In the genomic region with DNA sequence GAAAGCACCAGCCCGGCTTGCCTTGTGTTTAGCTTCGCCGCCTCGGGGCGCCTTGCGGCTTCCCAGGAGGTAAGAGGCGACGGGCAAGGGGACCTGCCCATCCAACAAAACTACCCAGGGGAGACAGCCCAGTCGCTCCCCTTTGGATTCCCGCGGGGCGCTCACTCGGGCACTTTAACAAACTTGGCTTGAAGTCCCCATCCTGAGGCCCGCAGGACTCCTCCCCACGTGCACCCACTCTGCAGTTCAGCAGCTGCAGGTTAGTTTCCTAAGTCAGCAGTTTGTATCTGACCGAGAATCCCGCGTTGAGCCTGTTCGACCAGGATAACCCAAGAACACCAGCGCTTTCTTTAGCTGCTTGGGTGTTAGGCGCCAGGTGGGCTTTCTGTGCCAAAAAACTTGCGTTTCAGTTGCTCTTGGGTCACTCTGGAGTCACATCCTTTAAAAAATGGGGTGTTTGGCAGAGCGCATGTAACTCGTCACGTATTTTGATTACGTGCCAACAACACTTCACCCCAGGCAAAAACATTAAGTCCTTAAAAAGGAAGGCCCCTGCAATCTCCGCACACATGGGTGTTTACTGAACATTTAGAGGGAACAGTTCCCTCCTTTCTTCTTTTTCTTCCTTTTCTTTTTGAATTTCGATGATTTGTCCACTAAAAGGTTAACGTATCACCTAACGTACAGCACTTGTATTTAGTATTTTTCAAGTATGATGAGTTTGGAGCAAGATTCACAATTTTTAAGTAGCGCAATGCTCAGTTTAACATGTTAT, we compare ENCODE assay signal across 8 cellular contexts. TPM values are rescaled to one million over a fixed set of nuclear protein-coding genes. Genes with fewer than 3 reads are reported as not detected.
DNase-seq lines count a peak whose midpoint lies in the region; ATAC-seq and TF ChIP-seq lines count a peak whose summit lies in the region.

No MANE protein-coding gene starts in this region.

- H3K9ac ChIP-seq in ES-I3 (ENCODE audit: low read depth, low read length) (peak overlapping the region; percentile 68), KMS-11 (peak overlapping the region; percentile 44; the same call in 1 of the 2 replicates)

- H2AFZ ChIP-seq in KMS-11 (ENCODE audit: low read depth) = peak overlapping the region; percentile 92

- TF ChIP-seq POLR2A in breast epithelium (IDR thresholded peaks at IDR 0.05) = no peak

- peak overlapping the region; percentile 84 for H3K4me2 ChIP-seq in KMS-11

- H3K27ac ChIP-seq in KMS-11 = no peak overlapping the region
- H3K27ac ChIP-seq in breast epithelium = no peak overlapping the region

- no peaks in the 10 kb centered on the region; the same call in 1 of the 2 replicates for H3K27me3 ChIP-seq in KMS-11 (ENCODE audit: insufficient read depth, low read depth)
- H3K27me3 ChIP-seq in breast epithelium = peaks cover 0 to 17% of the 10 kb centered on the region in 2 donors

- H3K27me3 Mint-ChIP-seq in memory B cell = peaks cover 11% of the 10 kb centered on the region

- intact Hi-C loops in breast epithelium (cut with DNase I; ENCODE audit: low total_unique reads) = no loop called here

- H3K4me1 ChIP-seq in ES-I3 (ENCODE audit: insufficient read depth, low read length) (peaks cover 13% of the 10 kb centered on the region; the same call in 1 of the 2 replicates), KMS-11 (ENCODE audit: low read depth, poor library complexity, severe bottlenecking) (peaks cover 15% of the 10 kb centered on the region), breast epithelium (no peaks in the 10 kb centered on the region)

- H3K4me1 Mint-ChIP-seq in memory B cell = peaks cover 5% of the 10 kb centered on the region

- ATAC-seq in memory B cell (ENCODE audit: low read depth) (no peak), GM19467 (IDR thresholded peaks at IDR 0.05; ENCODE audit: unreplicated experiment) (no peak)

- H3K36me3 ChIP-seq in ES-I3 (ENCODE audit: insufficient read depth, low read length) = no peaks in the 10 kb centered on the region
- no peaks in the 10 kb centered on the region for H3K36me3 ChIP-seq in KMS-11 (ENCODE audit: insufficient read depth)
- no peaks in the 10 kb centered on the region for H3K36me3 ChIP-seq in breast epithelium

- H3K36me3 Mint-ChIP-seq in memory B cell = no peaks in the 10 kb centered on the region

- DNase-seq in breast epithelium (ENCODE audit: low spot score in 2 of 2) (no peak), memory B cell (ENCODE audit: low spot score in 2 of 2) (no peak), NCI-H2196 (lab: John Stamatoyannopoulos, UW; ENCODE audit: unreplicated experiment) (no peak), NCI-H82 (lab: John Stamatoyannopoulos, UW) (no peak), inferior parietal cortex (ENCODE audit: extremely low spot score) (no peak)

- H3K4me3 Mint-ChIP-seq in memory B cell = peak overlapping the region; percentile 50

- 0 out of 2 replicates have a peak, but pooled peaks have one; percentile 2 for TF ChIP-seq CTCF in KMS-11 (conservative IDR thresholded peaks at IDR 0.05; ENCODE audit: low read depth, low read length)
- TF ChIP-seq CTCF in breast epithelium (IDR thresholded peaks at IDR 0.05) = no peak

- H3K9me3 ChIP-seq in ES-I3 (ENCODE audit: control insufficient read depth, insufficient read depth, low read length) = no peaks in the 10 kb centered on the region
- no peaks in the 10 kb centered on the region for H3K9me3 ChIP-seq in breast epithelium

- H3K9me3 Mint-ChIP-seq in memory B cell = no peaks in the 10 kb centered on the region

- no peaks in the 10 kb centered on the region for H4K20me1 ChIP-seq in KMS-11 (ENCODE audit: insufficient read depth)

- no peaks in the 10 kb centered on the region for H3K79me2 ChIP-seq in KMS-11 (ENCODE audit: insufficient read depth, low read depth)

- no peak overlapping the region for H3K27ac Mint-ChIP-seq in memory B cell

- no peak overlapping the region for H3K4me3 ChIP-seq in KMS-11 (IDR thresholded peaks at IDR 0.05; ENCODE audit: insufficient read depth, low read depth, low read length)
- peak overlapping the region; percentile 34 to 66 (median 53) for H3K4me3 ChIP-seq in breast epithelium

RNA-seq across cellular contexts. Expression of gene DNAH11, which starts 0.9 kb away (rescaled TPM):
- 1 to 10 TPM in 1 of 3 donors, under 1 TPM in 2; 0.32 to 2.2 (median 0.33) TPM for total RNA-seq in breast epithelium
